17 cellular contexts compared by ENCODE assay signal in the genomic region with DNA sequence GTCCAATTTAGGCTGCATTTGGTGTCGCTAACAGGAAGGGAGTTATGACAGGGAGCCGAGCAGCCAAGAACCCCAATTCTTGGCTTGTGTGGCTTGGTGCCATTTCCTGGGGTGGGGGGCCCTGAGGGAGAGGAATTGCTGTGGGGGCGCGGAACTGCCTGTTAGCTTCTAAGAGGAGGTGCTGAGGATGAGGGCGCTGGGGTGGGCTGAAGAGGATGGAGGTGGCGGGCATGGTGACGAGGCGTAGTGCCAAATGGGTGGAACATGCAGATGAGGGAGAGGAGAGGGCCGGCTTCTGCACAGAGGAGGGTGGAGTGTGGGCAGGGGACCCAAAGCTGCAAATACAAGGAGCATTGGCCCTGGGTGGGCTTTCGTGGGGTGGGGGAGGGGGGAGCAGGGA. TPM values are rescaled to one million over a fixed set of nuclear protein-coding genes. Genes with fewer than 3 reads are reported as not detected.
DNase-seq lines count a peak whose midpoint lies in the region; ATAC-seq, FAIRE-seq and TF ChIP-seq lines count a peak whose summit lies in the region.
"Had no signal": no experiment of that assay in that cellular context is flagged by ENCODE, and none has a peak within 500 bp of the region (broad histone marks: within the 10 kb centered on the region; RNA-seq: fewer than 3 reads in every experiment).

No MANE protein-coding gene starts in this region.

- no peak overlapping the region for H3K27ac ChIP-seq in CD4-positive, alpha-beta T cell (ENCODE audit: low read depth, low read length)
- H3K27ac ChIP-seq in HEK293 (ENCODE audit: extremely low read depth, low read depth, low read length) (no peak overlapping the region), coronary artery (no peak overlapping the region), neural progenitor cell (no peak overlapping the region), pancreas (no peak overlapping the region)
- H3K27ac ChIP-seq: GM23248 had no signal

- no peak overlapping the region for H3K4me3 Mint-ChIP-seq in CD4-positive, alpha-beta T cell
- H3K4me3 Mint-ChIP-seq in neural progenitor cell = no peak overlapping the region

- H3K36me3 ChIP-seq in HEK293 (ENCODE audit: control insufficient read depth in 2 of 2, insufficient read depth in 1 of 2, low read length in 2 of 2) (peaks cover 0 to 18% of the 10 kb centered on the region in 2 experiments; a peak in 2 of 3 replicates), neural progenitor cell (no peaks in the 10 kb centered on the region), pancreas (peaks cover 0 to 6% (median 0%) of the 10 kb centered on the region in 3 donors)

- H3K79me2 ChIP-seq in neural progenitor cell (ENCODE audit: low read depth) = no peaks in the 10 kb centered on the region

- H4K20me1 ChIP-seq in neural progenitor cell (ENCODE audit: low read depth) = peaks cover 21% of the 10 kb centered on the region

- no peak overlapping the region for H3K9ac ChIP-seq in neural progenitor cell
- H3K9ac ChIP-seq: GM23248 had no signal

- no peak for ATAC-seq in CD4-positive, alpha-beta T cell (ENCODE audit: poor library complexity)
- ATAC-seq in pancreas = no peak
- ATAC-seq: Panc1 had no signal

- WGBS in pancreas, 2 donors = 89 to 93% methylated on average over 10 of the region's 10 CpGs

- H3F3A ChIP-seq in neural progenitor cell (ENCODE audit: low read depth) = peaks cover 9% of the 10 kb centered on the region

- no peak overlapping the region for H3K4me2 ChIP-seq in neural progenitor cell

- no peaks in the 10 kb centered on the region for H3K9me3 Mint-ChIP-seq in CD4-positive, alpha-beta T cell
- no peaks in the 10 kb centered on the region for H3K9me3 Mint-ChIP-seq in neural progenitor cell

- H3K4me1 ChIP-seq in HEK293 (ENCODE audit: control insufficient read depth, insufficient read depth, low read length) = no peaks in the 10 kb centered on the region
- H3K4me1 ChIP-seq in neural progenitor cell = peaks cover 16% of the 10 kb centered on the region
- H3K4me1 ChIP-seq in pancreas = peaks cover 0 to 6% (median 0%) of the 10 kb centered on the region in 3 donors

- H3K4me1 Mint-ChIP-seq in CD4-positive, alpha-beta T cell (ENCODE audit: low read depth) = no peaks in the 10 kb centered on the region
- peaks cover 27% of the 10 kb centered on the region for H3K4me1 Mint-ChIP-seq in neural progenitor cell

- POLR2A ChIA-PET in CD4-positive, alpha-beta T cell (lab: Charles Lee) = no interaction called here
- POLR2A ChIA-PET in HEK293 (lab: Yijun Ruan, JAX) = interaction anchor here (1.1 kb wide), 1 partner anchor 24 kb away, joined by 5 read pairs; no protein-coding TSS in a partner anchor

- H3K36me3 Mint-ChIP-seq in CD4-positive, alpha-beta T cell (ENCODE audit: low read depth) = peaks cover 16% of the 10 kb centered on the region
- H3K36me3 Mint-ChIP-seq in neural progenitor cell = peaks cover 15% of the 10 kb centered on the region

- TF ChIP-seq CTCF in CD4-positive, alpha-beta T cell (IDR thresholded peaks at IDR 0.05) = no peak
- TF ChIP-seq CTCF in HEK293 (tag by site-specific recombination; IDR thresholded peaks at IDR 0.05) (no peak), coronary artery (IDR thresholded peaks at IDR 0.05) (no peak), neural progenitor cell (IDR thresholded peaks at IDR 0.05) (no peak), pancreas (IDR thresholded peaks at IDR 0.05) (no peak)

- no peaks in the 10 kb centered on the region for H3K27me3 Mint-ChIP-seq in CD4-positive, alpha-beta T cell
- peaks cover 10% of the 10 kb centered on the region for H3K27me3 Mint-ChIP-seq in neural progenitor cell (ENCODE audit: insufficient read depth, low read depth)

- H2AFZ ChIP-seq in neural progenitor cell (replicated peaks) = no peak overlapping the region
- H2AFZ ChIP-seq: GM23248 had no signal

- CTCF ChIA-PET in CD4-positive, alpha-beta T cell (lab: Charles Lee) = interaction anchor here (1.7 kb wide), 1 partner anchor 18 kb away, joined by 6 read pairs; no protein-coding TSS in a partner anchor
- CTCF ChIA-PET in HEK293 (lab: Yijun Ruan, JAX) = interaction anchor here (1.5 to 2.3 kb wide), 2 partner anchors 11 to 475 kb away, joined by 4 to 10 read pairs; no protein-coding TSS in a partner anchor

- DNase-seq in CD4-positive, alpha-beta T cell = no peak
- DNase-seq in coronary artery (ENCODE audit: low spot score) = peak; percentile 72
- no peak for DNase-seq in neural progenitor cell (ENCODE audit: low spot score)
- no peak for DNase-seq in cortex of kidney (lab: John Stamatoyannopoulos, UW)
- no peak for DNase-seq in pancreas
- DNase-seq in NCI-H2081 treated with DMSO at 0.1 percent for 48 hours (lab: John Stamatoyannopoulos, UW) = no peak
- DNase-seq: GF-D8, GM23248, Karpas-422, MM.1S, NCI-H1105 treated with DMSO at 0.1 percent for 48 hours, NCI-H187 treated with DMSO at 0.1 percent for 48 hours, NCI-H2171, NCI-H82, Right ventricle myocardium superior had no signal

- H3K4me3 ChIP-seq in HEK293 (ENCODE audit: low read depth, low read length) (no peak overlapping the region), coronary artery (no peak overlapping the region), neural progenitor cell (no peak overlapping the region), pancreas (no peak overlapping the region)
- H3K4me3 ChIP-seq: GM23248 had no signal

- FAIRE-seq in pancreas (lab: Jason Lieb, UNC) = no peak

- no peaks in the 10 kb centered on the region for H3K27me3 ChIP-seq in CD4-positive, alpha-beta T cell (ENCODE audit: control insufficient read depth, insufficient read depth, low read length)
- H3K27me3 ChIP-seq in neural progenitor cell (no peaks in the 10 kb centered on the region), pancreas (no peaks in the 10 kb centered on the region)

- intact Hi-C loops in CD4-positive, alpha-beta T cell (cut with DNase I, micrococcal nuclease) = no loop called here
- intact Hi-C loops in pancreas (cut with DNase I) = no loop called here

- H3K9me3 ChIP-seq in CD4-positive, alpha-beta T cell (ENCODE audit: control insufficient read depth, low read length) = no peaks in the 10 kb centered on the region
- H3K9me3 ChIP-seq in HEK293 (ENCODE audit: control insufficient read depth, insufficient read depth, low read depth, low read length) (no peaks in the 10 kb centered on the region), neural progenitor cell (ENCODE audit: low read depth) (no peaks in the 10 kb centered on the region), pancreas (no peaks in the 10 kb centered on the region)

- peak overlapping the region; percentile 3 for H3K27ac Mint-ChIP-seq in CD4-positive, alpha-beta T cell
- H3K27ac Mint-ChIP-seq in neural progenitor cell = peak overlapping the region; percentile 58

TF ChIP-seq in HEK293, 187 proteins besides CTCF, POLR2A, EP300 and RAD21:
- TF ChIP-seq ZNF660 (tag by site-specific recombination; IDR thresholded peaks at IDR 0.05) (no peak), EGR2 (tag by site-specific recombination; IDR thresholded peaks at IDR 0.05; ENCODE audit: low read depth) (0 out of 2 replicates have a peak, but pooled peaks have one; percentile 14)

RNA-seq across cellular contexts. Expression of gene IER5L, which starts 27.9 kb away (rescaled TPM):
- total RNA-seq in CD4-positive, alpha-beta T cell = 1 to 10 TPM; 5.6 to 6.4 TPM
- total RNA-seq in neural progenitor cell (ENCODE audit: low replicate concordance) = 12.2 and 32.7 TPM in 2 replicates
- 10 to 100 TPM in 1 of 6 donors, 1 to 10 TPM in 5; 1.8 to 13.2 (median 4.6) TPM for total RNA-seq in pancreas
- polyA plus RNA-seq in pancreas = 10 to 100 TPM in 1 of 2 donors, 1 to 10 TPM in 1; 6.1 to 14.3 TPM

RNA-seq across cellular contexts. Expression of gene PTPA, which starts 38.9 kb away (rescaled TPM):
- 10 to 100 TPM; 21.6 to 23.3 TPM for total RNA-seq in CD4-positive, alpha-beta T cell
- 82.4 and 133 TPM in 2 replicates for total RNA-seq in neural progenitor cell (ENCODE audit: low replicate concordance)
- total RNA-seq in pancreas = 10 to 100 TPM; 32.7 to 71.4 (median 42.1) TPM
- 10 to 100 TPM; 43.8 to 61.8 TPM for polyA plus RNA-seq in pancreas

RNA-seq across cellular contexts. Expression of gene CRAT, which starts 39.5 kb away (rescaled TPM):
- total RNA-seq in CD4-positive, alpha-beta T cell = 1 to 10 TPM; 7.1 to 9.4 TPM
- total RNA-seq in neural progenitor cell (ENCODE audit: low replicate concordance) (10.1 and 19.3 TPM in 2 replicates), pancreas (100 to 1,000 TPM in 1 of 6 donors, 10 to 100 TPM in 5; 44.4 to 131 (median 79.2) TPM)
- polyA plus RNA-seq in pancreas = 10 to 100 TPM; 30.3 to 57.2 TPM
